21 cellular contexts compared by ENCODE assay signal in the genomic region with DNA sequence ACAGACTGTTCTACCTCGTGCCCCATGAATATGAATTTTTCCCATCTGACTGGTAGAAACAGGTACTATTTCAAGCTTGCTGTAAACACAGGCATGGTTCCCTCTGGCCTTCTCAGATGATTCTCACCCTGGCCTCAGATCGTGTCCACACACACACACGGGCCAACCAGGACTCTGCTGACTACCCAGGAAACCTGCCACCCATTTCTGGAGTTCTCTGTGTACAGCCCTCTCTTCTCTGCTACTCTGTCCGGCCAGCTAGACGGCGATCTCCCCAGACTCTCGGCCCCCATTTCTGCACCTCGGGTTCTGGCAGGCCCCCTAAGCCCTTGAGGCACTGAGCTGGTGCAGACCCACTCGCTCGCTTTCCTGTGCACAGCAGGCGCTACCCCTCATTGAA. TPM values are rescaled to one million over a fixed set of nuclear protein-coding genes. Genes with fewer than 3 reads are reported as not detected.
DNase-seq lines count a peak whose midpoint lies in the region; ATAC-seq, FAIRE-seq and TF ChIP-seq lines count a peak whose summit lies in the region.
"Had no signal": no experiment of that assay in that cellular context is flagged by ENCODE, and none has a peak within 500 bp of the region (broad histone marks: within the 10 kb centered on the region; RNA-seq: fewer than 3 reads in every experiment).

No MANE protein-coding gene starts in this region.

- DNase-seq in Right ventricle myocardium superior (no peak), cardiac septum (ENCODE audit: low spot score) (no peak), left ventricle myocardium superior (no peak), sigmoid colon (no peak), GM12892 (ENCODE audit: insufficient read length) (no peak), cerebellar nuclear complex (lab: John Stamatoyannopoulos, UW) (no peak), A172 (ENCODE audit: low spot score) (no peak)
- DNase-seq: CD8-positive, alpha-beta memory T cell; DMS79; GM23248; HCEC 1CT; KBM-7; NCI-H1417 treated with DMSO at 0.1 percent for 48 hours; NCI-H2029; NCI-H2171 treated with DMSO at 0.1 percent for 48 hours; PC-3 had no signal

- no peaks in the 10 kb centered on the region for H3K27me3 ChIP-seq in sigmoid colon
- H3K27me3 ChIP-seq: BLaER1 treated with 17β-estradiol and CSF1 and Interleukin-3, amounts not matched to agents 10 nM and 100 nM had no signal

- no peaks in the 10 kb centered on the region for H3K9me3 ChIP-seq in sigmoid colon
- H3K9me3 ChIP-seq: A549; BLaER1 treated with 17β-estradiol and CSF1 and Interleukin-3, amounts not matched to agents 10 nM and 100 nM had no signal

- WGBS in sigmoid colon, 2 donors, result 85 to 88% methylated on average over 11 of the region's 11 CpGs

- no peak for FAIRE-seq in GM12892 (lab: Jason Lieb, UNC)
- FAIRE-seq: A549, D721Med had no signal

- intact Hi-C loops in Right ventricle myocardium superior (cut with DNase I), result loop anchor here (10.0 kb wide), 1 partner anchor 136 kb away; a partner anchor contains a TSS
- intact Hi-C loops in cardiac septum (cut with DNase I), result loop anchor here (10.0 kb wide), 1 partner anchor 196 kb away; no protein-coding TSS in a partner anchor
- intact Hi-C loops in left ventricle myocardium superior (cut with micrococcal nuclease), result no loop called here
- intact Hi-C loops in sigmoid colon (cut with DNase I), result no loop called here

- H3K4me3 ChIP-seq in sigmoid colon, result no peak overlapping the region
- H3K4me3 ChIP-seq: A549; BLaER1 treated with 17β-estradiol and CSF1 and Interleukin-3, amounts not matched to agents 10 nM and 100 nM; GM23248 had no signal

- TF ChIP-seq CTCF in sigmoid colon (IDR thresholded peaks at IDR 0.05), result no peak

- TF ChIP-seq EP300 in sigmoid colon (IDR thresholded peaks at IDR 0.05), result no peak

- H3K4me1 ChIP-seq in sigmoid colon, result no peaks in the 10 kb centered on the region
- H3K4me1 ChIP-seq: A549; BLaER1 treated with 17β-estradiol and CSF1 and Interleukin-3, amounts not matched to agents 10 nM and 100 nM had no signal

- peaks cover 0 to 33% (median 0%) of the 10 kb centered on the region in 4 donors for H3K36me3 ChIP-seq in sigmoid colon

- TF ChIP-seq POLR2A in sigmoid colon (IDR thresholded peaks at IDR 0.05), result no peak
- no peak for TF ChIP-seq POLR2A in GM12892 (IDR thresholded peaks at IDR 0.05; ENCODE audit: low read depth, low read length)

- peak overlapping the region; percentile 51 to 60 (median 56) for H3K27ac ChIP-seq in sigmoid colon
- H3K27ac ChIP-seq: A549; BLaER1 treated with 17β-estradiol and CSF1 and Interleukin-3, amounts not matched to agents 10 nM and 100 nM; GM23248; RWPE1 had no signal

- peak; percentile 55 for ATAC-seq in Right ventricle myocardium superior (ENCODE audit: poor library complexity)
- peak; percentile 66 for ATAC-seq in left ventricle myocardium superior
- ATAC-seq in GM18867 (IDR thresholded peaks at IDR 0.05; ENCODE audit: unreplicated experiment), result no peak
- ATAC-seq: A549, PC-3 had no signal

RNA-seq across cellular contexts. Expression of a gene that starts 31.2 kb away (rescaled TPM):
- total RNA-seq in Right ventricle myocardium superior, result 54.0 TPM
- total RNA-seq in cardiac septum, result 76.7 TPM
- 46.0 TPM for total RNA-seq in left ventricle myocardium superior
- 10 to 100 TPM; 27.8 to 46.8 (median 31.1) TPM for total RNA-seq in sigmoid colon
- polyA plus RNA-seq in sigmoid colon, result 10 to 100 TPM; 16.2 to 35.2 (median 27.6) TPM
- 68.6 TPM for polyA plus RNA-seq in GM12892 (2012; ENCODE audit: missing spikeins)
- 41.1 and 46.1 TPM in 2 replicates for total RNA-seq in A172 (2014; rRNA removed; shearing (Covaris generic))

RNA-seq across cellular contexts. Expression of a gene that starts 31.3 kb away (rescaled TPM):
- total RNA-seq in Right ventricle myocardium superior (8.6 TPM), cardiac septum (8.8 TPM), left ventricle myocardium superior (6.9 TPM), sigmoid colon (10 to 100 TPM; 14.3 to 19.1 (median 17.1) TPM)
- polyA plus RNA-seq in sigmoid colon, result 1 to 10 TPM; 2.4 to 8.8 (median 2.5) TPM
- polyA plus RNA-seq in GM12892 (2012; ENCODE audit: missing spikeins), result 11.6 TPM
- 5.1 and 7.7 TPM in 2 replicates for total RNA-seq in A172 (2014; rRNA removed; shearing (Covaris generic))

Comparison
In these comparisons a context has a peak if more than half of its experiments do, and no peak if none do; other contexts are left out.
1. intact Hi-C loops: an anchor here in Right ventricle myocardium superior (10.0 kb wide) and cardiac septum (10.0 kb wide); none called in left ventricle myocardium superior and sigmoid colon.